Comparison of ENCODE assay signal across 17 cellular contexts in the genomic region with DNA sequence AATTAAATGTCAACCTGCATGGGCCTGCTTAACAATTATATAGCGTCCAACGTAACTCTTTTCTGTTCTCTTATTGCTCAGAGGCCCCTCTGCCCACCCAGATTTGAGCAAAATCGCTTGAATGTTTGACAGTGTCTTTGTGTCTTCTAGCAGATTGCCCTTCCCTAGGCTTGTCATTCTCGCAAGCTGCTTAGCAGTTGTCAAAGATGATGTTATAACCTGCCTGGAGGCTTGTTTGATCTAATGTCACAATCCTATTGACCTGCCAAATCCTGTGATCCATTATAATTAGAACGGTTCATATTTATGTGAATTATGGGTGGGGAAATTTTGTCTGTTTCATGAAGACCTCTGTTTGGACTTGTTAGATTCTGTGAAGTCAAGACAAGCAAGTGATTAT.
"Had no signal": no experiment of that assay in that cellular context is flagged by ENCODE, and none has a peak within 500 bp of the region (broad histone marks: within the 10 kb centered on the region; RNA-seq: fewer than 3 reads in every experiment).

No MANE protein-coding gene starts in this region.

- H3K4me1 ChIP-seq: parathyroid adenoma, prostate gland had no signal

- H3K4me1 Mint-ChIP-seq: naive thymus-derived CD4-positive, alpha-beta T cell; stimulated activated effector memory CD8-positive, alpha-beta T cell treated with anti-CD3 and anti-CD28 coated beads, Interleukin-12 subunit alpha, Interleukin-12 subunit beta, amount 100 ng/mL, for 72 hours had no signal

- DNase-seq: effector memory CD4-positive, alpha-beta T cell; heart right ventricle; islet precursor cell; mammary epithelial cell; naive thymus-derived CD4-positive, alpha-beta T cell; right lobe of liver; stimulated activated CD4-positive, alpha-beta T cell treated with anti-CD3 and anti-CD28 coated beads, Interleukin-4, amount 100 ng/mL, for 1 hour; stimulated activated CD8-positive, alpha-beta memory T cell treated with anti-CD3 and anti-CD28 coated beads, Interleukin-4, amount 100 ng/mL, for 48 hours; stimulated activated naive CD8-positive, alpha-beta T cell treated with anti-CD3 and anti-CD28 coated beads, Interleukin-15, Interleukin-2, amounts not matched to agents 100 U/mL and 50 U/mL, for 24 hours; thyroid gland had no signal

- ATAC-seq: heart right ventricle; left lobe of liver; naive thymus-derived CD4-positive, alpha-beta T cell; right lobe of liver; stimulated activated effector memory CD8-positive, alpha-beta T cell treated with anti-CD3 and anti-CD28 coated beads, Interleukin-12 subunit alpha, Interleukin-12 subunit beta, amount 100 ng/mL, for 72 hours; stimulated activated naive CD8-positive, alpha-beta T cell treated with anti-CD3 and anti-CD28 coated beads, Interleukin-15, Interleukin-2, amounts not matched to agents 100 U/mL and 50 U/mL, for 24 hours had no signal

- H3K9me3 Mint-ChIP-seq: naive thymus-derived CD4-positive, alpha-beta T cell; stimulated activated effector memory CD8-positive, alpha-beta T cell treated with anti-CD3 and anti-CD28 coated beads, Interleukin-12 subunit alpha, Interleukin-12 subunit beta, amount 100 ng/mL, for 72 hours; type B pancreatic cell had no signal

- H3K4me3 Mint-ChIP-seq: naive thymus-derived CD4-positive, alpha-beta T cell; stimulated activated effector memory CD8-positive, alpha-beta T cell treated with anti-CD3 and anti-CD28 coated beads, Interleukin-12 subunit alpha, Interleukin-12 subunit beta, amount 100 ng/mL, for 72 hours; type B pancreatic cell had no signal

- H3K36me3 Mint-ChIP-seq: naive thymus-derived CD4-positive, alpha-beta T cell; stimulated activated effector memory CD8-positive, alpha-beta T cell treated with anti-CD3 and anti-CD28 coated beads, Interleukin-12 subunit alpha, Interleukin-12 subunit beta, amount 100 ng/mL, for 72 hours; type B pancreatic cell had no signal

- H3K9ac ChIP-seq: parathyroid adenoma had no signal

- H3K9me3 ChIP-seq: heart right ventricle, prostate gland, right lobe of liver, suprapubic skin, thyroid gland, uterus had no signal

- H3K4me3 ChIP-seq: heart right ventricle, prostate gland, right lobe of liver, suprapubic skin, thyroid gland, uterus had no signal

- H2AFZ ChIP-seq: parathyroid adenoma had no signal

- H3K27me3 ChIP-seq: right lobe of liver, suprapubic skin, thyroid gland, uterus had no signal

- H3K27ac ChIP-seq: heart right ventricle, parathyroid adenoma, prostate gland, right lobe of liver, suprapubic skin, uterus had no signal

- H3K27ac Mint-ChIP-seq: naive thymus-derived CD4-positive, alpha-beta T cell; stimulated activated effector memory CD8-positive, alpha-beta T cell treated with anti-CD3 and anti-CD28 coated beads, Interleukin-12 subunit alpha, Interleukin-12 subunit beta, amount 100 ng/mL, for 72 hours; type B pancreatic cell had no signal

- H3K79me2 ChIP-seq: parathyroid adenoma had no signal

- H3K36me3 ChIP-seq: heart right ventricle, prostate gland, right lobe of liver, suprapubic skin, thyroid gland, uterus had no signal
